ENCODE assay signal across 8 cellular contexts in genomic region chr2:121735520-121736074, GRCh38. TPM values are rescaled to one million over a fixed set of nuclear protein-coding genes. Genes with fewer than 3 reads are reported as not detected.
A peak's percentile ranks its signal among the peaks of the same experiment; 100 is the strongest.
DNase-seq lines count a peak whose midpoint lies in the region; ATAC-seq and TF ChIP-seq lines count a peak whose summit lies in the region.

No MANE protein-coding gene starts in this region.

- H3K36me3 Mint-ChIP-seq in activated T-cell treated with anti-CD3 and anti-CD28 coated beads, Interleukin-2, amount 50 U/mL, for 24 hours (ENCODE audit: low read depth) = peaks cover 60% of the 10 kb centered on the region
- peaks cover 11% of the 10 kb centered on the region for H3K36me3 Mint-ChIP-seq in progenitor cell of endocrine pancreas (ENCODE audit: insufficient read depth)

- TF ChIP-seq CTCF in progenitor cell of endocrine pancreas (IDR thresholded peaks at IDR 0.05; ENCODE audit: unreplicated experiment) = no peak

- peak overlapping the region; percentile 99 for H3K4me3 Mint-ChIP-seq in activated T-cell treated with anti-CD3 and anti-CD28 coated beads, Interleukin-2, amount 50 U/mL, for 24 hours
- peak overlapping the region; percentile 98 for H3K4me3 Mint-ChIP-seq in progenitor cell of endocrine pancreas (ENCODE audit: low read depth)

- H3K36me3 ChIP-seq in SJSA1 = peaks cover 53% of the 10 kb centered on the region

- H3K4me1 Mint-ChIP-seq in activated T-cell treated with anti-CD3 and anti-CD28 coated beads, Interleukin-2, amount 50 U/mL, for 24 hours (ENCODE audit: low read depth) = peaks cover 54% of the 10 kb centered on the region
- H3K4me1 Mint-ChIP-seq in progenitor cell of endocrine pancreas (ENCODE audit: low read depth) = peaks cover 8% of the 10 kb centered on the region

- H3K27ac ChIP-seq in SJSA1 = peak overlapping the region; percentile 43

- H3K27me3 Mint-ChIP-seq in activated T-cell treated with anti-CD3 and anti-CD28 coated beads, Interleukin-2, amount 50 U/mL, for 24 hours = no peaks in the 10 kb centered on the region
- peaks cover 5% of the 10 kb centered on the region for H3K27me3 Mint-ChIP-seq in progenitor cell of endocrine pancreas

- TF ChIP-seq POLR2A in erythroblast (IDR thresholded peaks at IDR 0.05; ENCODE audit: low read length) = no peak

- H3K4me1 ChIP-seq in SJSA1 (replicated peaks) = peaks cover 12% of the 10 kb centered on the region

- H3K9me3 Mint-ChIP-seq in activated T-cell treated with anti-CD3 and anti-CD28 coated beads, Interleukin-2, amount 50 U/mL, for 24 hours = no peaks in the 10 kb centered on the region
- H3K9me3 Mint-ChIP-seq in progenitor cell of endocrine pancreas (ENCODE audit: low read depth) = no peaks in the 10 kb centered on the region

- H3K27ac Mint-ChIP-seq in activated T-cell treated with anti-CD3 and anti-CD28 coated beads, Interleukin-2, amount 50 U/mL, for 24 hours = peak overlapping the region; percentile 98
- peak overlapping the region; percentile 95 for H3K27ac Mint-ChIP-seq in progenitor cell of endocrine pancreas

- peak overlapping the region; percentile 64 for H3K4me3 ChIP-seq in SJSA1

- peak; percentile 2 for DNase-seq in activated T-cell treated with anti-CD3 and anti-CD28 coated beads, Interleukin-2, amount 50 U/mL, for 24 hours
- DNase-seq in activated T-cell treated with anti-CD3 and anti-CD28 coated beads, Interleukin-2, amount 50 U/mL, for 1 hour = no peak
- DNase-seq in SJSA1 (ENCODE audit: low read depth in 1 of 2, low spot score in 2 of 2) (peak in 1 of 2 experiments; percentile 16), erythroblast (lab: John Stamatoyannopoulos, UW) (peak; percentile 36 to 55), progenitor cell of endocrine pancreas (ENCODE audit: low spot score, unreplicated experiment) (no peak), globus pallidus (ENCODE audit: low spot score) (no peak)

- H3K9me3 ChIP-seq in SJSA1 (replicated peaks) = no peaks in the 10 kb centered on the region

- no peaks in the 10 kb centered on the region for H3K27me3 ChIP-seq in SJSA1 (replicated peaks)

- ATAC-seq in HG03025 (IDR thresholded peaks at IDR 0.05; ENCODE audit: low FRiP score, unreplicated experiment) (no peak), HG03196 (IDR thresholded peaks at IDR 0.05; ENCODE audit: unreplicated experiment) (no peak)

RNA-seq across cellular contexts. Expression of gene NIFK, which starts 1.1 kb away (rescaled TPM):
- 71.2 and 71.5 TPM in 2 replicates for total RNA-seq in SJSA1 (2014; rRNA removed; shearing (Covaris generic))
- 45.0 and 53.6 TPM in 2 replicates for total RNA-seq in progenitor cell of endocrine pancreas

RNA-seq across cellular contexts. Expression of gene TSN, which starts 19.9 kb away (rescaled TPM):
- 89.6 and 92.0 TPM in 2 replicates for total RNA-seq in SJSA1 (2014; rRNA removed; shearing (Covaris generic))
- total RNA-seq in progenitor cell of endocrine pancreas = 86.3 and 91.7 TPM in 2 replicates

Comparison
In these comparisons a context has a peak if more than half of its experiments do, and no peak if none do; other contexts are left out.
1. DNase-seq: peak in activated T-cell treated with anti-CD3 and anti-CD28 coated beads, Interleukin-2, amount 50 U/mL, for 24 hours (single experiment) and erythroblast (2 of 2); none in activated T-cell treated with anti-CD3 and anti-CD28 coated beads, Interleukin-2, amount 50 U/mL, for 1 hour (single experiment), progenitor cell of endocrine pancreas (single experiment) and globus pallidus (single experiment).